ENCODE assay signal across 28 cellular contexts in genomic region chr16:1857433-1858097, GRCh38. TPM values are rescaled to one million over a fixed set of nuclear protein-coding genes. Genes with fewer than 3 reads are reported as not detected.
DNase-seq lines count a peak whose midpoint lies in the region; ATAC-seq and TF ChIP-seq lines count a peak whose summit lies in the region.
"Had no signal": no experiment of that assay in that cellular context is flagged by ENCODE, and none has a peak within 500 bp of the region (broad histone marks: within the 10 kb centered on the region; RNA-seq: fewer than 3 reads in every experiment).

No MANE protein-coding gene starts in this region.

- no peak for ATAC-seq in naive thymus-derived CD4-positive, alpha-beta T cell
- ATAC-seq: Right ventricle myocardium inferior had no signal

- H3K27ac ChIP-seq in HEK293 (ENCODE audit: extremely low read depth, low read depth, low read length), result no peak overlapping the region
- no peak overlapping the region for H3K27ac ChIP-seq in naive thymus-derived CD4-positive, alpha-beta T cell (ENCODE audit: low read depth, low read length)
- H3K27ac ChIP-seq: BLaER1 treated with 17β-estradiol and CSF1 and Interleukin-3, amounts not matched to agents 10 nM and 100 nM; HL-60; PC-9; SJSA1 had no signal

- CTCF ChIA-PET in activated naive CD4-positive, alpha-beta T cell treated with anti-CD3 and anti-CD28 coated beads for 36 hours (lab: Charles Lee), result interaction anchor here (1.6 kb wide), 1 partner anchor 72 kb away, joined by 6 read pairs; no protein-coding TSS in a partner anchor
- CTCF ChIA-PET in HEK293 (lab: Yijun Ruan, JAX), result interaction anchor here (0.7 to 1.5 kb wide), 4 partner anchors 8 to 146 kb away, joined by 3 to 9 read pairs (median 3); no protein-coding TSS in a partner anchor
- CTCF ChIA-PET in naive thymus-derived CD4-positive, alpha-beta T cell (lab: Charles Lee), result no interaction called here

- no peaks in the 10 kb centered on the region for H3K36me3 Mint-ChIP-seq in activated naive CD4-positive, alpha-beta T cell treated with anti-CD3 and anti-CD28 coated beads for 36 hours (ENCODE audit: low read depth)
- H3K36me3 Mint-ChIP-seq in naive thymus-derived CD4-positive, alpha-beta T cell, result no peaks in the 10 kb centered on the region
- no peaks in the 10 kb centered on the region for H3K36me3 Mint-ChIP-seq in endothelial cell (ENCODE audit: low read depth, unreplicated experiment)
- H3K36me3 Mint-ChIP-seq: CD8-positive, alpha-beta memory T cell had no signal

- no peak for DNase-seq in activated naive CD4-positive, alpha-beta T cell treated with anti-CD3 and anti-CD28 coated beads for 36 hours
- no peak for DNase-seq in activated naive CD4-positive, alpha-beta T cell (lab: John Stamatoyannopoulos, UW)
- DNase-seq in naive thymus-derived CD4-positive, alpha-beta T cell, result no peak
- DNase-seq in glomerular visceral epithelial cell (ENCODE audit: extremely low spot score), result no peak
- DNase-seq in EL, result no peak
- no peak for DNase-seq in endothelial cell (ENCODE audit: low spot score)
- DNase-seq: AML-193; CD8-positive, alpha-beta memory T cell; DMS 273 treated with DMSO at 0.1 percent for 48 hours; DMS79; GF-D8; GOT3; Karpas-422; NCI-H1092 treated with DMSO at 0.1 percent for 48 hours; NCI-H1436; NCI-H187 treated with DMSO at 0.1 percent for 48 hours; NCI-H2171 treated with DMSO at 0.1 percent for 48 hours; NCI-H345; NCI-H510A treated with DMSO at 0.1 percent for 48 hours; NK-92 treated with Interleukin-12 subunit alpha and Interleukin-12 subunit beta, amount 100 ng/mL, for 24 hours; PC-9 had no signal

- peaks cover 22% of the 10 kb centered on the region for H3K4me1 Mint-ChIP-seq in activated naive CD4-positive, alpha-beta T cell treated with anti-CD3 and anti-CD28 coated beads for 36 hours (ENCODE audit: low read depth)
- H3K4me1 Mint-ChIP-seq in naive thymus-derived CD4-positive, alpha-beta T cell, result peaks cover 9 to 35% (median 31%) of the 10 kb centered on the region in 7 donors
- no peaks in the 10 kb centered on the region for H3K4me1 Mint-ChIP-seq in endothelial cell (ENCODE audit: unreplicated experiment)

- POLR2A ChIA-PET in HEK293 (lab: Yijun Ruan, JAX), result interaction anchor here (1.5 to 2.5 kb wide), 2 partner anchors 107 to 297 kb away, joined by 4 to 6 read pairs; partner anchors contain the start of gene RPS2
- POLR2A ChIA-PET in naive thymus-derived CD4-positive, alpha-beta T cell (lab: Charles Lee), result interaction anchor here (1.1 kb wide), 1 partner anchor 8 kb away, joined by 3 read pairs; no protein-coding TSS in a partner anchor

- H3K27me3 ChIP-seq in naive thymus-derived CD4-positive, alpha-beta T cell (ENCODE audit: control insufficient read depth in 2 of 2, insufficient read depth in 2 of 2, low read length in 2 of 2), result no peaks in the 10 kb centered on the region

- no peaks in the 10 kb centered on the region; the same call in 1 of the 2 replicates for H3K4me1 ChIP-seq in HEK293 (ENCODE audit: control insufficient read depth, insufficient read depth, low read length)
- peaks cover 0 to 18% of the 10 kb centered on the region in 2 donors for H3K4me1 ChIP-seq in naive thymus-derived CD4-positive, alpha-beta T cell (ENCODE audit: control insufficient read depth in 2 of 2, insufficient read depth in 2 of 2, low read length in 2 of 2)
- H3K4me1 ChIP-seq: HAP-1, SJSA1 had no signal

- H3K9me3 ChIP-seq in HEK293 (ENCODE audit: control insufficient read depth, insufficient read depth, low read depth, low read length), result no peaks in the 10 kb centered on the region
- H3K9me3 ChIP-seq in naive thymus-derived CD4-positive, alpha-beta T cell (ENCODE audit: control insufficient read depth in 2 of 3, low read length in 3 of 3), result no peaks in the 10 kb centered on the region
- H3K9me3 ChIP-seq: BLaER1 treated with 17β-estradiol and CSF1 and Interleukin-3, amounts not matched to agents 10 nM and 100 nM; HAP-1; SJSA1 had no signal

- H3K27me3 Mint-ChIP-seq in activated naive CD4-positive, alpha-beta T cell treated with anti-CD3 and anti-CD28 coated beads for 36 hours (ENCODE audit: low read depth), result no peaks in the 10 kb centered on the region
- H3K27me3 Mint-ChIP-seq in naive thymus-derived CD4-positive, alpha-beta T cell, result peaks cover 4 to 40% (median 5%) of the 10 kb centered on the region in 5 donors
- H3K27me3 Mint-ChIP-seq in endothelial cell (ENCODE audit: unreplicated experiment), result peaks cover 2% of the 10 kb centered on the region

- H3K4me3 ChIP-seq in HEK293 (ENCODE audit: low read depth, low read length), result no peak overlapping the region
- no peak overlapping the region for H3K4me3 ChIP-seq in naive thymus-derived CD4-positive, alpha-beta T cell (ENCODE audit: low read length)
- H3K4me3 ChIP-seq: BLaER1 treated with 17β-estradiol and CSF1 and Interleukin-3, amounts not matched to agents 10 nM and 100 nM; HAP-1; PC-9; SJSA1 had no signal

- H3K27ac Mint-ChIP-seq in activated naive CD4-positive, alpha-beta T cell treated with anti-CD3 and anti-CD28 coated beads for 36 hours, result peak overlapping the region; percentile 50
- H3K27ac Mint-ChIP-seq in naive thymus-derived CD4-positive, alpha-beta T cell, result peak overlapping the region in 7 of 9 donors; percentile 20 to 88 (median 79)
- no peak overlapping the region for H3K27ac Mint-ChIP-seq in endothelial cell (ENCODE audit: unreplicated experiment)

- H3K36me3 ChIP-seq in HEK293 (ENCODE audit: control insufficient read depth in 2 of 2, insufficient read depth in 1 of 2, low read length in 2 of 2), result no peaks in the 10 kb centered on the region
- no peaks in the 10 kb centered on the region for H3K36me3 ChIP-seq in naive thymus-derived CD4-positive, alpha-beta T cell (ENCODE audit: control insufficient read depth in 2 of 3, insufficient read depth in 3 of 3, low read length in 3 of 3)
- H3K36me3 ChIP-seq: BLaER1 treated with 17β-estradiol and CSF1 and Interleukin-3, amounts not matched to agents 10 nM and 100 nM; HAP-1; SJSA1 had no signal

- H3K9me3 Mint-ChIP-seq in activated naive CD4-positive, alpha-beta T cell treated with anti-CD3 and anti-CD28 coated beads for 36 hours, result no peaks in the 10 kb centered on the region
- no peaks in the 10 kb centered on the region for H3K9me3 Mint-ChIP-seq in naive thymus-derived CD4-positive, alpha-beta T cell
- no peaks in the 10 kb centered on the region for H3K9me3 Mint-ChIP-seq in endothelial cell (ENCODE audit: unreplicated experiment)
- H3K9me3 Mint-ChIP-seq: CD8-positive, alpha-beta memory T cell had no signal

- TF ChIP-seq CTCF in HEK293 (tag by site-specific recombination; IDR thresholded peaks at IDR 0.05), result no peak
- TF ChIP-seq CTCF in endothelial cell (IDR thresholded peaks at IDR 0.05; ENCODE audit: unreplicated experiment), result no peak

- intact Hi-C loops in activated naive CD4-positive, alpha-beta T cell treated with anti-CD3 and anti-CD28 coated beads for 36 hours (cut with micrococcal nuclease), result loop anchor here (5.0 to 10.0 kb wide), 3 partner anchors 85 to 297 kb away; partner anchors contain the start of genes MSRB1, TRAF7 and ZNF598
- intact Hi-C loops in naive thymus-derived CD4-positive, alpha-beta T cell (cut with micrococcal nuclease), result no loop called here

- no peak overlapping the region for H3K4me3 Mint-ChIP-seq in activated naive CD4-positive, alpha-beta T cell treated with anti-CD3 and anti-CD28 coated beads for 36 hours
- peak overlapping the region in 1 of 10 donors; percentile 50 for H3K4me3 Mint-ChIP-seq in naive thymus-derived CD4-positive, alpha-beta T cell
- H3K4me3 Mint-ChIP-seq in endothelial cell (ENCODE audit: unreplicated experiment), result no peak overlapping the region
- H3K4me3 Mint-ChIP-seq: CD8-positive, alpha-beta memory T cell had no signal

TF ChIP-seq in HEK293, 187 proteins besides CTCF, POLR2A, EP300 and RAD21 (continues in another document):
- TF ChIP-seq PRDM1 (tag by site-specific recombination; IDR thresholded peaks at IDR 0.05), result peak; percentile 81
- TF ChIP-seq BCL11B (tag by site-specific recombination; IDR thresholded peaks at IDR 0.05; ENCODE audit: low read depth), result no peak
- TF ChIP-seq SETDB1 (IDR thresholded peaks at IDR 0.05; ENCODE audit: insufficient read length, low read length), result no peak
- peak; percentile 72 for TF ChIP-seq SCRT2 (tag by site-specific recombination; IDR thresholded peaks at IDR 0.05)
- TF ChIP-seq ZNF37A (tag by site-specific recombination; IDR thresholded peaks at IDR 0.05), result no peak
- TF ChIP-seq ZNF600 (tag by site-specific recombination; IDR thresholded peaks at IDR 0.05), result peak; percentile 22; the same call in 1 of the 2 replicates

RNA-seq across cellular contexts. Expression of gene MEIOB, which starts 14.4 kb away (rescaled TPM):
- total RNA-seq in activated naive CD4-positive, alpha-beta T cell treated with anti-CD3 and anti-CD28 coated beads for 36 hours, result under 1 TPM; 0.52 to 0.76 TPM
- total RNA-seq in naive thymus-derived CD4-positive, alpha-beta T cell, result not detected
- polyA plus RNA-seq in naive thymus-derived CD4-positive, alpha-beta T cell, result not detected
- not detected for total RNA-seq in endothelial cell (ENCODE audit: unreplicated experiment)
- total RNA-seq: CD8-positive, alpha-beta memory T cell; PC-9; Right ventricle myocardium inferior; RPMI7951; SJSA1 had no signal
- polyA plus RNA-seq: CD8-positive, alpha-beta memory T cell had no signal

RNA-seq across cellular contexts. Expression of gene FAHD1, which starts 30.6 kb away (rescaled TPM):
- total RNA-seq in activated naive CD4-positive, alpha-beta T cell treated with anti-CD3 and anti-CD28 coated beads for 36 hours, result 1 to 10 TPM; 6.0 to 7.3 TPM
- total RNA-seq in naive thymus-derived CD4-positive, alpha-beta T cell, result 10 to 100 TPM in 1 of 5 experiments, 1 to 10 TPM in 4; 7.8 to 12.9 (median 9.7) TPM
- 10 to 100 TPM; 27.5 to 28.6 TPM for polyA plus RNA-seq in naive thymus-derived CD4-positive, alpha-beta T cell
- 23.1 TPM for total RNA-seq in endothelial cell (ENCODE audit: unreplicated experiment)

RNA-seq across cellular contexts. Expression of gene HAGH, which starts 30.9 kb away (rescaled TPM):
- 10 to 100 TPM; 29.9 to 30.1 TPM for total RNA-seq in activated naive CD4-positive, alpha-beta T cell treated with anti-CD3 and anti-CD28 coated beads for 36 hours
- 10 to 100 TPM; 46.2 to 72.9 (median 48.9) TPM for total RNA-seq in naive thymus-derived CD4-positive, alpha-beta T cell
- polyA plus RNA-seq in naive thymus-derived CD4-positive, alpha-beta T cell, result 10 to 100 TPM; 39.4 to 62.4 TPM
- 44.8 TPM for total RNA-seq in endothelial cell (ENCODE audit: unreplicated experiment)
